ENCODE assay signal across 25 cellular contexts in the genomic region with DNA sequence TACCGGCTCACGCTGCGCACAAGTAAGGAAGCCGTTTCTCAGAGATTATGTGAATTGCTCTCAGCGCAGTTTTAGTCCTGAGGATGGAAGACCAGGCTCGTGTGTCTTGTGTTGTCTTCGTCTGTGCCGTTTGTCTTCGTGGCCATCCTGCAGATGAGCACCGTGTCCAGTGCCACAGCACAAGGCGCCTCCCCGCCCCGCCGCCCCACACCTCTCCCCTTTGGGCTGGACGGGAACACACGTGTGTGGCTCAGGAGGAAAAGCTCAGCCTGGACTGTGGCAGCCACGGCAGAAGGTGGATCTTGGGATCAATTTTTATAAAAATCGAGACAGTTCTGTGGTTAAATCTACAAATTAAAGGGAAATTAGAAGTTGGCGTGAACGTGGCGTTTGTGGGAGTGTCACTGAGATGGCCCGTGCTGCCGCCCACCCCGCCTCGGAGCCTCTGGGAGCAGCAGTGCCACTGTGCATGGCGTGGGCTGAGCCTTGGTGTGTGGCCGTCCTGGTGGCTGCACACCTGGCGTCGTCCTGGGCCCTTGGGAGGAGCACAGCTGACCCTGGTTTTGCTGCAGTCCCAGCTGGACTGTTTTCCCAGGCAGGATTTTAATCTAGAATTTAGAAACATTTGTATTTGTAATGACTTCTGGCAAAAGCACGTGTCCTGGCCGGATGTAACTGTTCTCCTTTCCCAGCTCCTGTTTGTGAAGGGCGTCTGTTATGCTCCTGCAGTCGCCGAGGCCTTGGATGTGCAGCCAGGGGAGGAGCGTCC. TPM values are rescaled to one million over a fixed set of nuclear protein-coding genes. Genes with fewer than 3 reads are reported as not detected.
"Had no signal": no experiment of that assay in that cellular context is flagged by ENCODE, and none has a peak within 500 bp of the region (broad histone marks: within the 10 kb centered on the region; RNA-seq: fewer than 3 reads in every experiment).

No MANE protein-coding gene starts in this region.

- H3K4me1 ChIP-seq: colonic mucosa, thyroid gland had no signal

- H3K4me3 ChIP-seq: colonic mucosa, heart right ventricle, spleen, stomach, thyroid gland had no signal

- H3K27ac Mint-ChIP-seq: nephron, type B pancreatic cell had no signal

- H3K9me3 Mint-ChIP-seq: naive B cell, nephron, type B pancreatic cell had no signal

- H3K27me3 ChIP-seq: colonic mucosa, heart right ventricle, neutrophil, spleen, stomach, thyroid gland had no signal

- ATAC-seq: heart right ventricle, sciatic nerve had no signal

- H3K27ac ChIP-seq: colonic mucosa, heart right ventricle, neutrophil, stomach, thyroid gland had no signal

- H3K4me3 Mint-ChIP-seq: naive B cell, nephron, type B pancreatic cell had no signal

- H3K9me3 ChIP-seq: colonic mucosa, heart right ventricle, neutrophil, spleen, stomach, thyroid gland had no signal

- DNase-seq: colonic mucosa; dermis blood vessel endothelial cell; foreskin melanocyte; heart right ventricle; hypothalamus; kidney glomerular epithelial cell; mesendoderm; naive B cell; posterior cingulate gyrus; spleen; stimulated activated CD4-positive, alpha-beta T cell treated with anti-CD3 and anti-CD28 coated beads, Interleukin-15, amount 100 ng/mL, for 24 hours; stimulated activated CD4-positive, alpha-beta T cell treated with anti-CD3 and anti-CD28 coated beads, Interleukin-1b, Interleukin-23, amount 100 ng/mL, for 48 hours; stimulated activated CD4-positive, alpha-beta T cell treated with anti-CD3 and anti-CD28 coated beads, Interleukin-4, amount 100 ng/mL, for 4 hours; stimulated activated naive CD4-positive, alpha-beta T cell; stomach; substantia nigra; thyroid gland had no signal

- H3K27me3 Mint-ChIP-seq: naive B cell, type B pancreatic cell had no signal

RNA-seq across cellular contexts. Expression of gene MUC6, which starts 25.8 kb away (rescaled TPM):
- total RNA-seq: dermis blood vessel endothelial cell, heart right ventricle, lung microvascular endothelial cell, osteoblast, pulmonary artery endothelial cell, sciatic nerve, skeletal muscle tissue, thyroid gland had no signal
